Comparison of ENCODE assay signal across 9 cellular contexts in genomic region chr6:6712258-6712978, GRCh38.
A peak's percentile ranks its signal among the peaks of the same experiment; 100 is the strongest.
DNase-seq lines count a peak whose midpoint lies in the region; ATAC-seq, FAIRE-seq and TF ChIP-seq lines count a peak whose summit lies in the region.
"Had no signal": no experiment of that assay in that cellular context is flagged by ENCODE, and none has a peak within 500 bp of the region (broad histone marks: within the 10 kb centered on the region; RNA-seq: fewer than 3 reads in every experiment).

No MANE protein-coding gene starts in this region.

- H3K4me1 Mint-ChIP-seq in stimulated activated memory B cell treated with anti-CD40 and anti-IgM and Interleukin-4, amounts not matched to agents 10 μg/mL and 1 μg/mL and 100 μg/mL, for 72 hours: peaks cover 31% of the 10 kb centered on the region

- TF ChIP-seq POLR2A in gastroesophageal sphincter (IDR thresholded peaks at IDR 0.05): no peak

- H3K27ac Mint-ChIP-seq in stimulated activated memory B cell treated with anti-CD40 and anti-IgM and Interleukin-4, amounts not matched to agents 10 μg/mL and 1 μg/mL and 100 μg/mL, for 72 hours: peak overlapping the region; percentile 38

- no peaks in the 10 kb centered on the region for H3K36me3 Mint-ChIP-seq in stimulated activated memory B cell treated with anti-CD40 and anti-IgM and Interleukin-4, amounts not matched to agents 10 μg/mL and 1 μg/mL and 100 μg/mL, for 72 hours

- CTCF ChIA-PET in AG04449 (lab: Yijun Ruan, JAX): interaction anchor here (1.0 to 3.3 kb wide), 7 partner anchors 10 to 563 kb away, joined by 3 to 35 read pairs (median 4); no protein-coding TSS in a partner anchor

- 51 to 76% methylated on average over 4 to 9 of the region's 15 CpGs for WGBS in gastroesophageal sphincter (ENCODE audit: low coverage in 1 of 2), 2 donors

- H3K9me3 ChIP-seq in gastroesophageal sphincter: no peaks in the 10 kb centered on the region
- no peaks in the 10 kb centered on the region for H3K9me3 ChIP-seq in ascending aorta

- H3K27ac ChIP-seq in gastroesophageal sphincter (peak overlapping the region in 3 of 4 donors; percentile 24 to 57 (median 39)), ascending aorta (peak overlapping the region in 1 of 2 donors; percentile 4)

- intact Hi-C loops in ascending aorta (cut with DNase I): no loop called here

- no peaks in the 10 kb centered on the region for H3K9me3 Mint-ChIP-seq in stimulated activated memory B cell treated with anti-CD40 and anti-IgM and Interleukin-4, amounts not matched to agents 10 μg/mL and 1 μg/mL and 100 μg/mL, for 72 hours

- H3K36me3 ChIP-seq in gastroesophageal sphincter: no peaks in the 10 kb centered on the region
- no peaks in the 10 kb centered on the region for H3K36me3 ChIP-seq in ascending aorta

- H3K4me3 ChIP-seq in AG04449 (ENCODE audit: low read depth, low read length) (no peak overlapping the region; the same call in 1 of the 2 replicates), gastroesophageal sphincter (no peak overlapping the region), ascending aorta (peak overlapping the region in 1 of 2 donors; percentile 3)

- H3K4me3 Mint-ChIP-seq in stimulated activated memory B cell treated with anti-CD40 and anti-IgM and Interleukin-4, amounts not matched to agents 10 μg/mL and 1 μg/mL and 100 μg/mL, for 72 hours: peak overlapping the region; percentile 32

- POLR2A ChIA-PET in AG04449 (lab: Yijun Ruan, JAX): interaction anchor here (0.8 kb wide), 1 partner anchor 12 kb away, joined by 4 read pairs; no protein-coding TSS in a partner anchor

- H3K4me1 ChIP-seq in gastroesophageal sphincter (peaks cover 0 to 15% (median 0%) of the 10 kb centered on the region in 3 donors), ascending aorta (peaks cover 0 to 11% of the 10 kb centered on the region in 2 donors)

- ATAC-seq in GM21367 (IDR thresholded peaks at IDR 0.05; ENCODE audit: unreplicated experiment) (peak; percentile 10), gastroesophageal sphincter (peak; percentile 80), HG03378 (IDR thresholded peaks at IDR 0.05; ENCODE audit: unreplicated experiment) (no peak)
- no peak for ATAC-seq in stimulated activated memory B cell treated with anti-CD40 and anti-IgM and Interleukin-4, amounts not matched to agents 10 μg/mL and 1 μg/mL and 100 μg/mL, for 72 hours

- DNase-seq in AG04449 (ENCODE audit: low read depth, low spot score) (peak; percentile 50), RCC 7860 (ENCODE audit: low spot score) (peak; percentile 31), ascending aorta (ENCODE audit: low spot score in 2 of 2) (no peak)
- no peak for DNase-seq in stimulated activated naive CD4-positive, alpha-beta T cell treated with Interleukin-2 at 50 U/mL for 16 hours (lab: John Stamatoyannopoulos, UW)

- TF ChIP-seq CTCF in AG04449 (IDR thresholded peaks at IDR 0.05; ENCODE audit: insufficient read depth, low read length, missing control alignments) (no peak), gastroesophageal sphincter (IDR thresholded peaks at IDR 0.05) (no peak), ascending aorta (IDR thresholded peaks at IDR 0.05) (no peak)

- no peak for TF ChIP-seq EP300 in gastroesophageal sphincter (IDR thresholded peaks at IDR 0.05)

- H3K27me3 ChIP-seq in gastroesophageal sphincter (no peaks in the 10 kb centered on the region), ascending aorta (no peaks in the 10 kb centered on the region)

- FAIRE-seq in RCC 7860 (lab: Jason Lieb, UNC): no peak
- FAIRE-seq: colon had no signal

- peaks cover 9% of the 10 kb centered on the region for H3K27me3 Mint-ChIP-seq in stimulated activated memory B cell treated with anti-CD40 and anti-IgM and Interleukin-4, amounts not matched to agents 10 μg/mL and 1 μg/mL and 100 μg/mL, for 72 hours

Comparison
In these comparisons a context has a peak if more than half of its experiments do, and no peak if none do; other contexts are left out.
1. DNase-seq: peak in AG04449 (single experiment) and RCC 7860 (single experiment); none in ascending aorta (0 of 2) and stimulated activated naive CD4-positive, alpha-beta T cell treated with Interleukin-2 at 50 U/mL for 16 hours (single experiment).
2. ATAC-seq: peak in GM21367 (single experiment) and gastroesophageal sphincter (single experiment); none in stimulated activated memory B cell treated with anti-CD40 and anti-IgM and Interleukin-4, amounts not matched to agents 10 μg/mL and 1 μg/mL and 100 μg/mL, for 72 hours (single experiment) and HG03378 (single experiment).